Comparison of ENCODE assay signal across 9 cellular contexts in the genomic region with DNA sequence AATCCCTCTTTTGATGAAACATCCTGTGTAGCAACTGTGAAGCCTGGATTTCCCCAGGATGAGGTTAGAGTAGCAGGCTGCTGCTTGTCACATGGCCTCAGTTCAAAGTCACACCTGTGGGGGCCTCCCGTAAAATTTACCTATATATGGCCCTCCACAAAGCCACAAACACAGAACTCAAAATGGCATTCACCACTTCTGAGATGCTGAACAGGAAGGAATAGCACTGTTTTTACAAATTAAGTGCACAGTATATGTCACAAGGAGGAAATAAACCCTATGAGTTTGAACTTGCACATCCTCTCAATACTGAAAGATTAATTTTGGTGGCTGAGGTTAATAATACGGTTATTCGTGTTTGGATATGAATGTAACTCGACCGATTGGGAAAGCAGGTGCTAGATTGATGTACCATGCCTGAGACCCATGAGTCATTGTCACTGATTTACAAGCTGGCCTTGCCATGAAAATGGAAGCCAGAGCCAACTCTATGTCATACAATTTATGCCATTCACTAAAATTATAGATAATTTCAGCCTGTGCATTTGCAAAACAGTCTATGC.
DNase-seq lines count a peak whose midpoint lies in the region; ATAC-seq and TF ChIP-seq lines count a peak whose summit lies in the region.
"Had no signal": no experiment of that assay in that cellular context is flagged by ENCODE, and none has a peak within 500 bp of the region (broad histone marks: within the 10 kb centered on the region; RNA-seq: fewer than 3 reads in every experiment).

No MANE protein-coding gene starts in this region.

- TF ChIP-seq CTCF in CD14-positive monocyte (IDR thresholded peaks at IDR 0.05), result no peak
- no peak for TF ChIP-seq CTCF in nephron progenitor cell (IDR thresholded peaks at IDR 0.05)

- H3K36me3 Mint-ChIP-seq in CD14-positive monocyte (peaks cover 0 to 2% of the 10 kb centered on the region in 2 donors), nephron progenitor cell (ENCODE audit: low read depth) (no peaks in the 10 kb centered on the region)
- H3K36me3 Mint-ChIP-seq in activated T-helper 2 cell treated with anti-CD3 and anti-CD28 coated beads, Interferon-gamma antibody, Interleukin-2, Interleukin-4, amounts not matched to agents 10 μg/mL and 5 μg/mL and 100 μg/mL, durations not matched to agents 14 hours and 24 hours and 36 hours (ENCODE audit: low read depth), result no peaks in the 10 kb centered on the region

- H3K4me1 Mint-ChIP-seq in CD14-positive monocyte, result peaks cover 50% of the 10 kb centered on the region
- peaks cover 47% of the 10 kb centered on the region for H3K4me1 Mint-ChIP-seq in activated T-helper 2 cell treated with anti-CD3 and anti-CD28 coated beads, Interferon-gamma antibody, Interleukin-2, Interleukin-4, amounts not matched to agents 10 μg/mL and 5 μg/mL and 100 μg/mL, durations not matched to agents 14 hours and 24 hours and 36 hours (ENCODE audit: low read depth)
- peaks cover 25% of the 10 kb centered on the region for H3K4me1 Mint-ChIP-seq in nephron progenitor cell

- H3K9me3 Mint-ChIP-seq in CD14-positive monocyte, result peaks cover 0 to 2% (median 0%) of the 10 kb centered on the region in 7 donors
- no peaks in the 10 kb centered on the region for H3K9me3 Mint-ChIP-seq in activated T-helper 2 cell treated with anti-CD3 and anti-CD28 coated beads, Interferon-gamma antibody, Interleukin-2, Interleukin-4, amounts not matched to agents 10 μg/mL and 5 μg/mL and 100 μg/mL, durations not matched to agents 14 hours and 24 hours and 36 hours
- H3K9me3 Mint-ChIP-seq in nephron progenitor cell, result no peaks in the 10 kb centered on the region

- H3K36me3 ChIP-seq in KOPT-K1 (ENCODE audit: insufficient read depth, low read length), result no peaks in the 10 kb centered on the region

- intact Hi-C loops in CD14-positive monocyte (cut with micrococcal nuclease), result loop anchor here in 1 of 2 donors (5.0 kb wide), 3 partner anchors 40 to 190 kb away; no protein-coding TSS in a partner anchor
- intact Hi-C loops in activated T-helper 2 cell treated with anti-CD3 and anti-CD28 coated beads, Interferon-gamma antibody, Interleukin-2, Interleukin-4, amounts not matched to agents 10 μg/mL and 5 μg/mL and 100 μg/mL, durations not matched to agents 14 hours and 24 hours and 36 hours (cut with micrococcal nuclease), result loop anchor here (1.0 to 5.0 kb wide), 3 partner anchors 11 to 50 kb away; no protein-coding TSS in a partner anchor
- intact Hi-C loops in posterior vena cava (cut with DNase I), result no loop called here

- ATAC-seq in GM21390 (IDR thresholded peaks at IDR 0.05; ENCODE audit: unreplicated experiment), result peak; percentile 95

- H3K27me3 Mint-ChIP-seq in CD14-positive monocyte (ENCODE audit: low read depth in 3 of 3), result peaks cover 0 to 3% (median 0%) of the 10 kb centered on the region in 3 donors
- H3K27me3 Mint-ChIP-seq in activated T-helper 2 cell treated with anti-CD3 and anti-CD28 coated beads, Interferon-gamma antibody, Interleukin-2, Interleukin-4, amounts not matched to agents 10 μg/mL and 5 μg/mL and 100 μg/mL, durations not matched to agents 14 hours and 24 hours and 36 hours (ENCODE audit: low read depth), result no peaks in the 10 kb centered on the region
- peaks cover 6% of the 10 kb centered on the region for H3K27me3 Mint-ChIP-seq in nephron progenitor cell (ENCODE audit: low read depth, poor library complexity)

- H3K4me3 Mint-ChIP-seq in CD14-positive monocyte (no peak overlapping the region), nephron progenitor cell (no peak overlapping the region)
- no peak overlapping the region for H3K4me3 Mint-ChIP-seq in activated T-helper 2 cell treated with anti-CD3 and anti-CD28 coated beads, Interferon-gamma antibody, Interleukin-2, Interleukin-4, amounts not matched to agents 10 μg/mL and 5 μg/mL and 100 μg/mL, durations not matched to agents 14 hours and 24 hours and 36 hours (ENCODE audit: low read depth)

- no peaks in the 10 kb centered on the region for H3K9me3 ChIP-seq in KOPT-K1 (ENCODE audit: insufficient read depth, low read length, poor library complexity, severe bottlenecking)

- H3K27ac Mint-ChIP-seq in CD14-positive monocyte (peak overlapping the region; percentile 90 to 96 (median 94)), nephron progenitor cell (no peak overlapping the region)
- H3K27ac Mint-ChIP-seq in activated T-helper 2 cell treated with anti-CD3 and anti-CD28 coated beads, Interferon-gamma antibody, Interleukin-2, Interleukin-4, amounts not matched to agents 10 μg/mL and 5 μg/mL and 100 μg/mL, durations not matched to agents 14 hours and 24 hours and 36 hours, result peak overlapping the region; percentile 87

- DNase-seq in CD14-positive monocyte (ENCODE audit: low spot score) (peak; percentile 56), posterior vena cava (ENCODE audit: low spot score) (no peak), HuH-7.5 (ENCODE audit: low spot score) (no peak), nephron progenitor cell (no peak)
- peak; percentile 66 for DNase-seq in activated T-helper 2 cell treated with anti-CD3 and anti-CD28 coated beads, Interferon-gamma antibody, Interleukin-2, Interleukin-4, amounts not matched to agents 10 μg/mL and 5 μg/mL and 100 μg/mL, durations not matched to agents 14 hours and 24 hours and 36 hours (ENCODE audit: low spot score)
- DNase-seq in stimulated activated CD4-positive, alpha-beta T cell treated with anti-CD3 and anti-CD28 coated beads, Interleukin-12 subunit alpha, Interleukin-12 subunit beta, amount 100 ng/mL, for 48 hours (ENCODE audit: low read depth in 2 of 3, low spot score in 1 of 3), result peak; percentile 43 to 67 (median 57)

- peak overlapping the region; percentile 43 for H3K27ac ChIP-seq in KOPT-K1 (ENCODE audit: low read depth, low read length, poor library complexity, severe bottlenecking)
- H3K27ac ChIP-seq: C4-2B had no signal

Comparison
In these comparisons a context has a peak if more than half of its experiments do, and no peak if none do; other contexts are left out.
1. DNase-seq: peak in CD14-positive monocyte (single experiment), activated T-helper 2 cell treated with anti-CD3 and anti-CD28 coated beads, Interferon-gamma antibody, Interleukin-2, Interleukin-4, amounts not matched to agents 10 μg/mL and 5 μg/mL and 100 μg/mL, durations not matched to agents 14 hours and 24 hours and 36 hours (single experiment) and stimulated activated CD4-positive, alpha-beta T cell treated with anti-CD3 and anti-CD28 coated beads, Interleukin-12 subunit alpha, Interleukin-12 subunit beta, amount 100 ng/mL, for 48 hours (3 of 3); none in posterior vena cava (single experiment), HuH-7.5 (single experiment) and nephron progenitor cell (single experiment).